In the genomic region with DNA sequence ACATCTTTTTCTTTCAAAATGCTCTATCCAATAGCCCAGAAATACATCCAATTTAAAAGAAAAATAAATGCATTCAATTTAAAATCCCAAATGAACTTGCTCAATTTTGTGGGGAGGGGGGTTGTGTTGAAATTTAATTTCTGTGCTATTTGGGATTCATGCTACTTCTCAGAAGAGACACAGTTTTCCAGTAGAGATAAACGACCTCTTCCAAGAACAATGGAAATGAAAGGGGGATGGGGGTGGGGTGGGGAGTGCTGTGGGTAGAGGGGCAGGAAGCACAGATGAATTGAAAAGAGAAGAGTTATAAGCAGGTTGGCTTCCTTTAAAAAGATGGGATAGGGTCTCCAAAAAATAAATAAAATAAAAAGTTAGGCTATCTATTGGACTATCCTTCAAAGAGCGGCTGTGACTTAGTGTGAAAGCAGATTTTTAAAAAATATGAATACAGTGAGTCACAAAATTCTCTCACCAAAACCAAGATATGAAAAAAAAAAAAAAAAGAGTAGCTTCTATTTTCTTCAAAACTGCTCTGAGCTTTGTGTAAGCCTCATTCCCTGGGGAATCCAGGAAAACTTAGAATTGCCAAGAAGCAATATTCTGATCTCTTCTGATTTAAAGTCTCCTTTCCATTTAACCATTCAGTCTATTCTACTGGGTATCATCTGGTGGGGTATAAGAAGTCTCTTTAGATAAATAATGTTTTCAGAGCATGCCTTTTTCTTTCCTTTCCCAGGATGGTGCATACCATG, we compare ENCODE assay signal across 24 cellular contexts.
A peak's percentile ranks its signal among the peaks of the same experiment; 100 is the strongest.
DNase-seq lines count a peak whose midpoint lies in the region; TF ChIP-seq lines count a peak whose summit lies in the region.
"Had no signal": no experiment of that assay in that cellular context is flagged by ENCODE, and none has a peak within 500 bp of the region (broad histone marks: within the 10 kb centered on the region; RNA-seq: fewer than 3 reads in every experiment).

No MANE protein-coding gene starts in this region.

- H3K27me3 ChIP-seq in brain microvascular endothelial cell (replicated peaks): no peaks in the 10 kb centered on the region
- H3K27me3 ChIP-seq: BLaER1 treated with 17β-estradiol and CSF1 and Interleukin-3, amounts not matched to agents 10 nM and 100 nM had no signal

- DNase-seq in OCI-M1 (lab: John Stamatoyannopoulos, UW): peak; percentile 87
- DNase-seq in brain microvascular endothelial cell: peak; percentile 27
- peak; percentile 74 for DNase-seq in fibroblast of peridontal ligament (ENCODE audit: extremely low read depth)
- DNase-seq in stromal cell of bone marrow (ENCODE audit: low read depth): peak; percentile 48
- no peak for DNase-seq in OCI-M2 (lab: John Stamatoyannopoulos, UW; ENCODE audit: unreplicated experiment)
- DNase-seq in DMS79 treated with DMSO at 0.1 percent for 48 hours (lab: John Stamatoyannopoulos, UW): no peak
- DNase-seq in NCI-H1048 (lab: John Stamatoyannopoulos, UW): no peak
- DNase-seq: AML-193; CD4-positive, alpha-beta T cell; COR-L47; DMS53; EL; GDM1; Kasumi-1; NCI-H1105 treated with DMSO at 0.1 percent for 48 hours; NCI-H2029; NCI-H2171; NCI-H226; NCI-H510A; NCI-H69; SIG-M5 had no signal

- no peak overlapping the region for H3K27ac ChIP-seq in brain microvascular endothelial cell
- H3K27ac ChIP-seq: BLaER1 treated with 17β-estradiol and CSF1 and Interleukin-3, amounts not matched to agents 10 nM and 100 nM; SK-N-MC had no signal

- in situ Hi-C loops in brain microvascular endothelial cell (cut with HindIII; ENCODE audit: low pct_ligation_motif_present, low sequenced_read_pairs): no loop called here

- H3K36me3 ChIP-seq in brain microvascular endothelial cell (replicated peaks): no peaks in the 10 kb centered on the region
- H3K36me3 ChIP-seq: BLaER1 treated with 17β-estradiol and CSF1 and Interleukin-3, amounts not matched to agents 10 nM and 100 nM had no signal

- no peak for TF ChIP-seq CTCF in brain microvascular endothelial cell (IDR thresholded peaks at IDR 0.05; ENCODE audit: low read depth, low read length, missing control alignments)

- H3K4me3 ChIP-seq in brain microvascular endothelial cell (ENCODE audit: low read depth, low read length): no peak overlapping the region
- H3K4me3 ChIP-seq: BLaER1 treated with 17β-estradiol and CSF1 and Interleukin-3, amounts not matched to agents 10 nM and 100 nM; GM12878; SK-N-MC had no signal

Comparison
In these comparisons a context has a peak if more than half of its experiments do, and no peak if none do; other contexts are left out.
1. DNase-seq: peak in OCI-M1 (single experiment), brain microvascular endothelial cell (single experiment), fibroblast of peridontal ligament (single experiment) and stromal cell of bone marrow (single experiment); none in OCI-M2 (single experiment), DMS79 treated with DMSO at 0.1 percent for 48 hours (single experiment) and NCI-H1048 (single experiment).